ENCODE assay signal across 1 cellular context in genomic region chr1:95042286-95042685, GRCh38.
TF ChIP-seq lines count a peak whose summit lies in the region.

No MANE protein-coding gene starts in this region.

TF ChIP-seq in IMR-90, 13 proteins besides CTCF, POLR2A, EP300 and RAD21:
- TF ChIP-seq MXI1 (IDR thresholded peaks at IDR 0.05; ENCODE audit: borderline replicate concordance, low read depth, low read length), result no peak
- no peak for TF ChIP-seq RCOR1 (IDR thresholded peaks at IDR 0.05; ENCODE audit: insufficient replicate concordance, low read length)
- TF ChIP-seq RFX5 (IDR thresholded peaks at IDR 0.05; ENCODE audit: low read depth, low read length), result no peak
- TF ChIP-seq NFE2L2 (IDR thresholded peaks at IDR 0.05; ENCODE audit: low read depth, low read length), result no peak
- TF ChIP-seq CHD1 (IDR thresholded peaks at IDR 0.05; ENCODE audit: low read depth, low read length), result no peak
- no peak for TF ChIP-seq ELK1 (IDR thresholded peaks at IDR 0.05; ENCODE audit: borderline replicate concordance, low read depth, low read length)
- TF ChIP-seq USF2 (IDR thresholded peaks at IDR 0.05; ENCODE audit: low read depth, low read length), result no peak
- TF ChIP-seq MAZ (IDR thresholded peaks at IDR 0.05; ENCODE audit: borderline replicate concordance, low read depth, low read length), result no peak
- TF ChIP-seq FOS (IDR thresholded peaks at IDR 0.05; ENCODE audit: low read depth, low read length), result no peak
- no peak for TF ChIP-seq SMC3 (IDR thresholded peaks at IDR 0.05; ENCODE audit: low read depth, low read length)
- no peak for TF ChIP-seq MAFK (IDR thresholded peaks at IDR 0.05; ENCODE audit: low read depth, low read length)
- no peak for TF ChIP-seq CEBPB (IDR thresholded peaks at IDR 0.05; ENCODE audit: low read depth, low read length)
- TF ChIP-seq BHLHE40 (IDR thresholded peaks at IDR 0.05; ENCODE audit: low read depth, low read length), result no peak
